15 cellular contexts compared by ENCODE assay signal in genomic region chr6:16622193-16622592, GRCh38.
"Had no signal": no experiment of that assay in that cellular context is flagged by ENCODE, and none has a peak within 500 bp of the region (broad histone marks: within the 10 kb centered on the region; RNA-seq: fewer than 3 reads in every experiment).

No MANE protein-coding gene starts in this region.

- H3K27me3 Mint-ChIP-seq: stimulated activated naive CD8-positive, alpha-beta T cell treated with anti-CD3 and anti-CD28 coated beads, Interleukin-15, amount 100 ng/mL, for 72 hours had no signal

- H3K27ac Mint-ChIP-seq: nephron progenitor cell; stimulated activated naive CD8-positive, alpha-beta T cell treated with anti-CD3 and anti-CD28 coated beads, Interleukin-15, amount 100 ng/mL, for 72 hours had no signal

- H3K4me1 Mint-ChIP-seq: nephron progenitor cell had no signal

- ATAC-seq: gastroesophageal sphincter; stimulated activated naive CD8-positive, alpha-beta T cell treated with anti-CD3 and anti-CD28 coated beads, Interleukin-15, amount 100 ng/mL, for 72 hours had no signal

- H3K9me3 ChIP-seq: gastroesophageal sphincter, left ventricle myocardium inferior had no signal

- H3K27ac ChIP-seq: epithelial cell of prostate, gastroesophageal sphincter, left ventricle myocardium inferior, VCaP had no signal

- H3K36me3 ChIP-seq: gastroesophageal sphincter, left ventricle myocardium inferior had no signal

- H3K27me3 ChIP-seq: gastroesophageal sphincter had no signal

- DNase-seq: activated CD4-positive, alpha-beta T cell treated with anti-CD3 and anti-CD28 coated beads for 48 hours; activated gamma-delta T cell treated with Interleukin-2 at 50 U/mL for 16 hours; activated T-cell treated with anti-CD3 and anti-CD28 coated beads, Interleukin-2, amount 50 U/mL, for 48 hours; cortex of kidney; effector memory CD4-positive, alpha-beta T cell; kidney; left ventricle myocardium inferior; mesenchymal stem cell; nephron progenitor cell; stimulated activated CD4-positive, alpha-beta T cell treated with anti-CD3 and anti-CD28 coated beads, Interleukin-2, amount 100 ng/mL, for 48 hours; stimulated activated naive CD8-positive, alpha-beta T cell treated with anti-CD3 and anti-CD28 coated beads, Interleukin-15, amount 100 ng/mL, for 72 hours; SW 1271 had no signal

- H3K9me3 Mint-ChIP-seq: nephron progenitor cell had no signal

- H3K4me3 Mint-ChIP-seq: nephron progenitor cell; stimulated activated naive CD8-positive, alpha-beta T cell treated with anti-CD3 and anti-CD28 coated beads, Interleukin-15, amount 100 ng/mL, for 72 hours had no signal

- H3K4me3 ChIP-seq: gastroesophageal sphincter, left ventricle myocardium inferior had no signal
